ENCODE assay signal across 8 cellular contexts in the genomic region with DNA sequence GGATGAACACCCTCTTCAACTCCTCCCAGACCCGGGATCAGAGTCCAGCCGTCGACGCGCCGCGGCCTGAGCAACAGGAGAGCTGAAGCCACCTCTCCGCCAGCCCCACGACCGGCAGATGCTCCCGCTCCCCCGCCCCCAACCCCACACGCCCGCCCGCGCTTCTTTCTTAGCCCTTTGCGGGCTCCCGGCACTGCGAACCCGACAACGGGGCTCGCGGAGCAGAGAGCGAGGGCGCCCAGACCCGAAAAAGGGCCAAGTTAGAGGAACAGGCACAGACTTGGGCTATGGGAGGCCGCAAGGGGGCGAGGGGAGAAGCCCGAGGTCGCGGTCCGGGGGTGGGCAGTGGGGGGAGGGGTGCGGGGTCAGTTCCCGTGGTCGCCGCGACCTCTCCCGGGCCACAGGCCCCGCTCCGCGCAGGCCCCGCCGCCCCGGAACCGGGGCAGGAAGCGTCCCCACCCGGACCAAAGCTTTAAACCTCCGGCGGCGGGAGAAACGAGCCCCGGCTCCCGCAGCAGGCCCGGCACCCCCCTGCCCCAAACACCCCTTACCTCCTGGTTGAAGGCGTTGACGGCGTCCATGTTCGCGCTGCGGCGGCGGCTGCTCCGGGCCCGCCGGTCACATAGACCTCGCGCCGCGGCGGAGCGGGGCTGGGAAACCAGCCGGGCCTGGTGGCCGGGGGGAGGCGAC. TPM values are rescaled to one million over a fixed set of nuclear protein-coding genes. Genes with fewer than 3 reads are reported as not detected.
A peak's percentile ranks its signal among the peaks of the same experiment; 100 is the strongest.
DNase-seq lines count a peak whose midpoint lies in the region; ATAC-seq and TF ChIP-seq lines count a peak whose summit lies in the region.

No MANE protein-coding gene starts in this region.

- ATAC-seq in HG02623 (IDR thresholded peaks at IDR 0.05; ENCODE audit: unreplicated experiment) (peak; percentile 10), thoracic aorta (ENCODE audit: insufficient number of reproducible peaks, low FRiP score, low read depth) (peak; percentile 31)
- peak; percentile 30 to 40 for ATAC-seq in activated T-cell treated with anti-CD3 and anti-CD28 coated beads, Interleukin-2, amount 50 U/mL, for 72 hours (replicated peaks in 1 of 2)

- no peaks in the 10 kb centered on the region for H3K9me3 ChIP-seq in thoracic aorta

- H3K4me1 Mint-ChIP-seq in activated T-cell treated with anti-CD3 and anti-CD28 coated beads, Interleukin-2, amount 50 U/mL, for 72 hours (ENCODE audit: low read depth) = no peaks in the 10 kb centered on the region
- H3K4me1 Mint-ChIP-seq in nephron progenitor cell = peaks cover 10% of the 10 kb centered on the region

- no peaks in the 10 kb centered on the region for H3K27me3 ChIP-seq in thoracic aorta (replicated peaks; ENCODE audit: insufficient read depth)

- TF ChIP-seq CTCF in nephron progenitor cell (IDR thresholded peaks at IDR 0.05) (peak; percentile 8), thoracic aorta (IDR thresholded peaks at IDR 0.05) (no peak)

- H3K4me3 Mint-ChIP-seq in activated T-cell treated with anti-CD3 and anti-CD28 coated beads, Interleukin-2, amount 50 U/mL, for 72 hours = peak overlapping the region in 1 of 2 donors; percentile 75
- H3K4me3 Mint-ChIP-seq in nephron progenitor cell = no peak overlapping the region

- H3K36me3 Mint-ChIP-seq in activated T-cell treated with anti-CD3 and anti-CD28 coated beads, Interleukin-2, amount 50 U/mL, for 72 hours (ENCODE audit: insufficient read depth in 2 of 2) = peaks cover 0 to 3% of the 10 kb centered on the region in 2 donors
- no peaks in the 10 kb centered on the region for H3K36me3 Mint-ChIP-seq in nephron progenitor cell (ENCODE audit: low read depth)

- DNase-seq in DMS79 (lab: John Stamatoyannopoulos, UW) = peak; percentile 4
- no peak for DNase-seq in DMS79 treated with DMSO at 0.1 percent for 48 hours (lab: John Stamatoyannopoulos, UW)
- DNase-seq in NCI-H774 (lab: John Stamatoyannopoulos, UW) = peak; percentile 31
- peak; percentile 55 to 61 for DNase-seq in activated T-cell treated with anti-CD3 and anti-CD28 coated beads, Interleukin-2, amount 50 U/mL, for 72 hours
- DNase-seq in fibroblast of gingiva (ENCODE audit: low read depth) = peak; percentile 49
- peak; percentile 64 for DNase-seq in nephron progenitor cell
- no peak for DNase-seq in thoracic aorta (ENCODE audit: low spot score)

- H3K27ac ChIP-seq in thoracic aorta = peak overlapping the region; percentile 96 to 99

- peaks cover 28 to 44% of the 10 kb centered on the region in 2 donors for H3K4me1 ChIP-seq in thoracic aorta (ENCODE audit: control insufficient read depth in 1 of 2, low read depth in 2 of 2)

- H3K9me3 Mint-ChIP-seq in activated T-cell treated with anti-CD3 and anti-CD28 coated beads, Interleukin-2, amount 50 U/mL, for 72 hours = no peaks in the 10 kb centered on the region
- no peaks in the 10 kb centered on the region for H3K9me3 Mint-ChIP-seq in nephron progenitor cell

- H3K27me3 Mint-ChIP-seq in activated T-cell treated with anti-CD3 and anti-CD28 coated beads, Interleukin-2, amount 50 U/mL, for 72 hours (ENCODE audit: low read depth) = no peaks in the 10 kb centered on the region
- peaks cover 4% of the 10 kb centered on the region for H3K27me3 Mint-ChIP-seq in nephron progenitor cell (ENCODE audit: low read depth, poor library complexity)

- H3K4me3 ChIP-seq in thoracic aorta = peak overlapping the region; percentile 98

- H3K36me3 ChIP-seq in thoracic aorta = no peaks in the 10 kb centered on the region

- peak overlapping the region; percentile 49 for H3K27ac Mint-ChIP-seq in activated T-cell treated with anti-CD3 and anti-CD28 coated beads, Interleukin-2, amount 50 U/mL, for 72 hours
- peak overlapping the region; percentile 73 for H3K27ac Mint-ChIP-seq in nephron progenitor cell

RNA-seq across cellular contexts. Expression of gene SCAF4, which starts 0.7 kb away (rescaled TPM):
- total RNA-seq in activated T-cell treated with anti-CD3 and anti-CD28 coated beads, Interleukin-2, amount 50 U/mL, for 72 hours = 10 to 100 TPM; 44.7 to 46.0 TPM
- total RNA-seq in thoracic aorta = 10 to 100 TPM; 15.4 to 27.5 TPM

Comparison
In these comparisons a context has a peak if more than half of its experiments do, and no peak if none do; other contexts are left out.
1. DNase-seq: peak in DMS79 (single experiment), NCI-H774 (single experiment), activated T-cell treated with anti-CD3 and anti-CD28 coated beads, Interleukin-2, amount 50 U/mL, for 72 hours (2 of 2), fibroblast of gingiva (single experiment) and nephron progenitor cell (single experiment); none in DMS79 treated with DMSO at 0.1 percent for 48 hours (single experiment) and thoracic aorta (single experiment).
2. Peak in every context shown above with its lines, with median percentiles within 50 percentile points of each other: ATAC-seq.